1 cellular context compared by ENCODE assay signal in genomic region chrX:21839334-21840198, GRCh38.
TF ChIP-seq lines count a peak whose summit lies in the region.

Gene MBTPS2, plus strand, starts transcription at chrX:21839617. Its CDS starts 118 bp downstream, at chrX:21839735.

TF ChIP-seq in HepG2, 621 proteins besides CTCF, POLR2A, EP300 and RAD21 (continued from another document and continues in another):
- TF ChIP-seq TFDP2 (CRISPR knock-in tag; IDR thresholded peaks at IDR 0.05) = 0 out of 2 replicates have a peak, but pooled peaks have one; percentile 47
- peak; percentile 75; the same call in 1 of the 2 replicates for TF ChIP-seq ZSCAN9 (CRISPR knock-in tag; IDR thresholded peaks at IDR 0.05; ENCODE audit: borderline replicate concordance)
- peak; percentile 42; the same call in 1 of the 2 replicates for TF ChIP-seq E2F5 (CRISPR knock-in tag; conservative IDR thresholded peaks at IDR 0.05)
- no peak for TF ChIP-seq EHMT2 (IDR thresholded peaks at IDR 0.05; ENCODE audit: borderline replicate concordance, low read depth, low read length)
- TF ChIP-seq, protein P1, sequence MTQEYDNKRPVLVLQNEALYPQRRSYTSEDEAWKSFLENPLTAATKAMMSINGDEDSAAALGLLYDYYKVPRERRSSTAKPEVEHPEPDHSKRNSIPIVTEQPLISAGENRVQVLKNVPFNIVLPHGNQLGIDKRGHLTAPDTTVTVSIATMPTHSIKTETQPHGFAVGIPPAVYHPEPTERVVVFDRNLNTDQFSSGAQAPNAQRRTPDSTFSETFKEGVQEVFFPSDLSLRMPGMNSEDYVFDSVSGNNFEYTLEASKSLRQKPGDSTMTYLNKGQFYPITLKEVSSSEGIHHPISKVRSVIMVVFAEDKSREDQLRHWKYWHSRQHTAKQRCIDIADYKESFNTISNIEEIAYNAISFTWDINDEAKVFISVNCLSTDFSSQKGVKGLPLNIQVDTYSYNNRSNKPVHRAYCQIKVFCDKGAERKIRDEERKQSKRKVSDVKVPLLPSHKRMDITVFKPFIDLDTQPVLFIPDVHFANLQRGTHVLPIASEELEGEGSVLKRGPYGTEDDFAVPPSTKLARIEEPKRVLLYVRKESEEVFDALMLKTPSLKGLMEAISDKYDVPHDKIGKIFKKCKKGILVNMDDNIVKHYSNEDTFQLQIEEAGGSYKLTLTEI (CRISPR knock-in tag; conservative IDR thresholded peaks at IDR 0.05) = no peak
- TF ChIP-seq SNAPC2 (CRISPR knock-in tag; IDR thresholded peaks at IDR 0.05) = no peak
- TF ChIP-seq, protein P2, sequence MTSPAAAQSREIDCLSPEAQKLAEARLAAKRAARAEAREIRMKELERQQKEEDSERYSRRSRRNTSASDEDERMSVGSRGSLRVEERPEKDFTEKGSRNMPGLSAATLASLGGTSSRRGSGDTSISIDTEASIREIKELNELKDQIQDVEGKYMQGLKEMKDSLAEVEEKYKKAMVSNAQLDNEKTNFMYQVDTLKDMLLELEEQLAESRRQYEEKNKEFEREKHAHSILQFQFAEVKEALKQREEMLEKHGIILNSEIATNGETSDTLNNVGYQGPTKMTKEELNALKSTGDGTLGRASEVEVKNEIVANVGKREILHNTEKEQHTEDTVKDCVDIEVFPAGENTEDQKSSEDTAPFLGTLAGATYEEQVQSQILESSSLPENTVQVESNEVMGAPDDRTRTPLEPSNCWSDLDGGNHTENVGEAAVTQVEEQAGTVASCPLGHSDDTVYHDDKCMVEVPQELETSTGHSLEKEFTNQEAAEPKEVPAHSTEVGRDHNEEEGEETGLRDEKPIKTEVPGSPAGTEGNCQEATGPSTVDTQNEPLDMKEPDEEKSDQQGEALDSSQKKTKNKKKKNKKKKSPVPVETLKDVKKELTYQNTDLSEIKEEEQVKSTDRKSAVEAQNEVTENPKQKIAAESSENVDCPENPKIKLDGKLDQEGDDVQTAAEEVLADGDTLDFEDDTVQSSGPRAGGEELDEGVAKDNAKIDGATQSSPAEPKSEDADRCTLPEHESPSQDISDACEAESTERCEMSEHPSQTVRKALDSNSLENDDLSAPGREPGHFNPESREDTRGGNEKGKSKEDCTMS (CRISPR knock-in tag; conservative IDR thresholded peaks at IDR 0.05) = no peak
- no peak for TF ChIP-seq DMTF1 (CRISPR knock-in tag; IDR thresholded peaks at IDR 0.05)
- TF ChIP-seq, protein P3, sequence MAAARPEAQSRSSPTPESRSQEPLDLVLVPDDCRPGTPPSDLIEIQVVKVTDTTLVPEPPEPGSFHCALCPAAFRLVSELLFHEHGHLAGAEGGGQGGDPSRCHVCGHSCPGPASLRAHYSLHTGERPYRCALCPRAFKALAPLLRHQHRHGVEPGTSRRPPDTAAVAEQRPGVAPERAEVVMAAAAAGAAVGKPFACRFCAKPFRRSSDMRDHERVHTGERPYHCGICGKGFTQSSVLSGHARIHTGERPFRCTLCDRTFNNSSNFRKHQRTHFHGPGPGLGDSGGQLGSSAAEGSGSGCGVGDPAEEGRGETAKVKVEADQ (CRISPR knock-in tag; IDR thresholded peaks at IDR 0.05; ENCODE audit: borderline replicate concordance) = no peak
- TF ChIP-seq ONECUT2 (CRISPR knock-in tag; IDR thresholded peaks at IDR 0.05) = no peak
- TF ChIP-seq KDM1A (CRISPR knock-in tag; IDR thresholded peaks at IDR 0.05) = no peak
- TF ChIP-seq ATF3 (CRISPR knock-in tag; IDR thresholded peaks at IDR 0.05) = no peak
- TF ChIP-seq EEA1 (CRISPR knock-in tag; IDR thresholded peaks at IDR 0.05; ENCODE audit: borderline replicate concordance) = peak; percentile 58; the same call in 1 of the 2 replicates
- TF ChIP-seq KAT2B (IDR thresholded peaks at IDR 0.05; ENCODE audit: borderline replicate concordance, low read depth, low read length) = no peak
- peak in 1 of 2 experiments; percentile 86; a peak in 2 of 4 replicates for TF ChIP-seq KLF16 (CRISPR knock-in tag; IDR thresholded peaks at IDR 0.05)
- no peak for TF ChIP-seq ZNF879 (CRISPR knock-in tag; IDR thresholded peaks at IDR 0.05)
- TF ChIP-seq ZSCAN5A (CRISPR knock-in tag; IDR thresholded peaks at IDR 0.05; ENCODE audit: borderline replicate concordance) = peak; percentile 68; the same call in 1 of the 2 replicates
- peak; percentile 96 for TF ChIP-seq ZNF788 (CRISPR knock-in tag; IDR thresholded peaks at IDR 0.05; ENCODE audit: borderline replicate concordance)
- TF ChIP-seq, protein P4, sequence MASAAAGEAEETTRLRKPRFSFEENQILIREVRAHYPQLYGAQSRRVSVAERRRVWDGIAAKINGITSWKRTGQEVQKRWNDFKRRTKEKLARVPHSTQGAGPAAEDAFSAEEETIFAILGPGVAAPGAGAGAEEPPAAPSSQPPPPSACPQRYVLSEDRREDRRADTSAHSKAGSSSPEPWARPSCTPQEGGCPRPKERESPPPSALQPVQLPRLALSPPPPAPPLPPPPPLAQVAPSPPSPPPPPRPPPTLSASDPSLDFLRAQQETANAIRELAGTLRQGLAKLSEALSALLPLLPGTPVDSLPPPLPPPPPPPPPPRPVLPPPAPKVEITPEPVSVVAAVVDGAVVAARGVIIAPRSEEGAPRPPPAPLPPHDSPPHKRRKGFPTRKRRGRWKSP (CRISPR knock-in tag; IDR thresholded peaks at IDR 0.05) = peak; percentile 69
- TF ChIP-seq, protein P5, sequence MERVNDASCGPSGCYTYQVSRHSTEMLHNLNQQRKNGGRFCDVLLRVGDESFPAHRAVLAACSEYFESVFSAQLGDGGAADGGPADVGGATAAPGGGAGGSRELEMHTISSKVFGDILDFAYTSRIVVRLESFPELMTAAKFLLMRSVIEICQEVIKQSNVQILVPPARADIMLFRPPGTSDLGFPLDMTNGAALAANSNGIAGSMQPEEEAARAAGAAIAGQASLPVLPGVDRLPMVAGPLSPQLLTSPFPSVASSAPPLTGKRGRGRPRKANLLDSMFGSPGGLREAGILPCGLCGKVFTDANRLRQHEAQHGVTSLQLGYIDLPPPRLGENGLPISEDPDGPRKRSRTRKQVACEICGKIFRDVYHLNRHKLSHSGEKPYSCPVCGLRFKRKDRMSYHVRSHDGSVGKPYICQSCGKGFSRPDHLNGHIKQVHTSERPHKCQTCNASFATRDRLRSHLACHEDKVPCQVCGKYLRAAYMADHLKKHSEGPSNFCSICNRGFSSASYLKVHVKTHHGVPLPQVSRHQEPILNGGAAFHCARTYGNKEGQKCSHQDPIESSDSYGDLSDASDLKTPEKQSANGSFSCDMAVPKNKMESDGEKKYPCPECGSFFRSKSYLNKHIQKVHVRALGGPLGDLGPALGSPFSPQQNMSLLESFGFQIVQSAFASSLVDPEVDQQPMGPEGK (CRISPR knock-in tag; IDR thresholded peaks at IDR 0.05) = no peak
- TF ChIP-seq ZNF235 (CRISPR knock-in tag; IDR thresholded peaks at IDR 0.05; ENCODE audit: borderline replicate concordance) = peak; percentile 41; the same call in 1 of the 2 replicates
- TF ChIP-seq ZNF512B (CRISPR knock-in tag; IDR thresholded peaks at IDR 0.05; ENCODE audit: borderline replicate concordance) = no peak
- TF ChIP-seq WIZ (CRISPR knock-in tag; IDR thresholded peaks at IDR 0.05) = no peak
- 0 out of 2 replicates have a peak, but pooled peaks have one; percentile 55 for TF ChIP-seq ZKSCAN8 (CRISPR knock-in tag; IDR thresholded peaks at IDR 0.05; ENCODE audit: borderline replicate concordance)
- TF ChIP-seq ZNF747 (CRISPR knock-in tag; IDR thresholded peaks at IDR 0.05; ENCODE audit: borderline replicate concordance) = peak; percentile 78
- TF ChIP-seq ZBTB44 (CRISPR knock-in tag; IDR thresholded peaks at IDR 0.05) = no peak
- peak; percentile 85; the same call in 1 of the 2 replicates for TF ChIP-seq ZNF792 (CRISPR knock-in tag; IDR thresholded peaks at IDR 0.05)
- no peak for TF ChIP-seq ARID3A (IDR thresholded peaks at IDR 0.05; ENCODE audit: low read depth, low read length)
- TF ChIP-seq ARNT2 (CRISPR knock-in tag; IDR thresholded peaks at IDR 0.05; ENCODE audit: low read depth) = peak; percentile 66; the same call in 1 of the 2 replicates
- TF ChIP-seq MTA1 (CRISPR knock-in tag; IDR thresholded peaks at IDR 0.05; ENCODE audit: borderline replicate concordance) = peak; percentile 26; the same call in 1 of the 2 replicates
